17 cellular contexts compared by ENCODE assay signal in genomic region chr9:85158512-85158911, GRCh38.
"Had no signal": no experiment of that assay in that cellular context is flagged by ENCODE, and none has a peak within 500 bp of the region (broad histone marks: within the 10 kb centered on the region; RNA-seq: fewer than 3 reads in every experiment).

No MANE protein-coding gene starts in this region.

- H3K4me1 ChIP-seq: foreskin keratinocyte, left ventricle myocardium inferior, parathyroid adenoma, uterus had no signal

- H3K4me3 ChIP-seq: left ventricle myocardium inferior, mucosa of descending colon, tibial nerve, uterus had no signal

- H3K27ac Mint-ChIP-seq: activated CD4-positive, alpha-beta T cell treated with anti-CD3 and anti-CD28 coated beads, Interleukin-2, amount 10 ng/mL, durations not matched to agents 24 days and 14 days; activated naive CD8-positive, alpha-beta T cell; dendritic cell treated with granulocyte-macrophage colony-stimulating factor and Interleukin-4, amounts not matched to agents 40 ng/mL and 50 ng/mL, for 4 days; naive thymus-derived CD4-positive, alpha-beta T cell had no signal

- ATAC-seq: foreskin keratinocyte; mucosa of descending colon; naive thymus-derived CD4-positive, alpha-beta T cell had no signal

- H2AFZ ChIP-seq: parathyroid adenoma had no signal

- DNase-seq: activated CD4-positive, alpha-beta T cell treated with anti-CD3 and anti-CD28 coated beads, Interleukin-2, amount 10 ng/mL, durations not matched to agents 24 days and 14 days; activated CD4-positive, CD25-positive, alpha-beta regulatory T cell; activated gamma-delta T cell treated with Interleukin-2 at 50 U/mL for 16 hours; amniotic stem cell; brain microvascular endothelial cell; effector memory CD4-positive, alpha-beta T cell; foreskin keratinocyte; left ventricle myocardium inferior; mucosa of descending colon; naive thymus-derived CD4-positive, alpha-beta T cell; stimulated activated CD4-positive, alpha-beta T cell treated with anti-CD3 and anti-CD28 coated beads, Interleukin-12 subunit alpha, Interleukin-12 subunit beta, amount 100 ng/mL, for 4 hours; stimulated activated CD4-positive, alpha-beta T cell treated with anti-CD3 and anti-CD28 coated beads, Interleukin-2, amount 100 ng/mL, for 24 hours; uterus had no signal

- H3K36me3 ChIP-seq: brain microvascular endothelial cell, left ventricle myocardium inferior, tibial nerve, uterus had no signal

- H3K79me2 ChIP-seq: parathyroid adenoma had no signal

- H3K27me3 ChIP-seq: brain microvascular endothelial cell, foreskin keratinocyte, tibial nerve, uterus had no signal

- H3K27ac ChIP-seq: brain microvascular endothelial cell, foreskin keratinocyte, left ventricle myocardium inferior, parathyroid adenoma, tibial nerve, uterus had no signal

- H3K9ac ChIP-seq: parathyroid adenoma had no signal

- H3K9me3 Mint-ChIP-seq: activated CD4-positive, alpha-beta T cell treated with anti-CD3 and anti-CD28 coated beads, Interleukin-2, amount 10 ng/mL, durations not matched to agents 24 days and 14 days; dendritic cell treated with granulocyte-macrophage colony-stimulating factor and Interleukin-4, amounts not matched to agents 40 ng/mL and 50 ng/mL, for 4 days had no signal

- H3K27me3 Mint-ChIP-seq: activated CD4-positive, alpha-beta T cell treated with anti-CD3 and anti-CD28 coated beads, Interleukin-2, amount 10 ng/mL, durations not matched to agents 24 days and 14 days; dendritic cell treated with granulocyte-macrophage colony-stimulating factor and Interleukin-4, amounts not matched to agents 40 ng/mL and 50 ng/mL, for 4 days had no signal

- H3K36me3 Mint-ChIP-seq: activated naive CD8-positive, alpha-beta T cell; naive thymus-derived CD4-positive, alpha-beta T cell had no signal

- H3K4me3 Mint-ChIP-seq: activated CD4-positive, alpha-beta T cell treated with anti-CD3 and anti-CD28 coated beads, Interleukin-2, amount 10 ng/mL, durations not matched to agents 24 days and 14 days; activated naive CD8-positive, alpha-beta T cell; dendritic cell treated with granulocyte-macrophage colony-stimulating factor and Interleukin-4, amounts not matched to agents 40 ng/mL and 50 ng/mL, for 4 days; naive thymus-derived CD4-positive, alpha-beta T cell had no signal

- H3K9me3 ChIP-seq: mucosa of descending colon, uterus had no signal

- H3K4me1 Mint-ChIP-seq: activated CD4-positive, alpha-beta T cell treated with anti-CD3 and anti-CD28 coated beads, Interleukin-2, amount 10 ng/mL, durations not matched to agents 24 days and 14 days; naive thymus-derived CD4-positive, alpha-beta T cell had no signal
